1 cellular context compared by ENCODE assay signal in genomic region chr17:28228986-28229729, GRCh38.
TF ChIP-seq lines count a peak whose summit lies in the region.

No MANE protein-coding gene starts in this region.

TF ChIP-seq in H1, 55 proteins besides CTCF, POLR2A, EP300 and RAD21 (continued from another document):
- no peak for TF ChIP-seq SIN3A (conservative IDR thresholded peaks at IDR 0.05 in 1 of 2, IDR thresholded peaks at IDR 0.05 in 1 of 2; ENCODE audit: low read depth in 1 of 2, low read length in 2 of 2)
- TF ChIP-seq CHD7 (IDR thresholded peaks at IDR 0.05; ENCODE audit: insufficient replicate concordance, low read length) = no peak
- TF ChIP-seq POLR2AphosphoS5 (IDR thresholded peaks at IDR 0.05; ENCODE audit: low read depth, low read length) = no peak
- no peak for TF ChIP-seq KDM4A (IDR thresholded peaks at IDR 0.05; ENCODE audit: low read depth, low read length, severe bottlenecking)
TF ChIP-seq in H1: peak in this region for 0.
